In the genomic region with DNA sequence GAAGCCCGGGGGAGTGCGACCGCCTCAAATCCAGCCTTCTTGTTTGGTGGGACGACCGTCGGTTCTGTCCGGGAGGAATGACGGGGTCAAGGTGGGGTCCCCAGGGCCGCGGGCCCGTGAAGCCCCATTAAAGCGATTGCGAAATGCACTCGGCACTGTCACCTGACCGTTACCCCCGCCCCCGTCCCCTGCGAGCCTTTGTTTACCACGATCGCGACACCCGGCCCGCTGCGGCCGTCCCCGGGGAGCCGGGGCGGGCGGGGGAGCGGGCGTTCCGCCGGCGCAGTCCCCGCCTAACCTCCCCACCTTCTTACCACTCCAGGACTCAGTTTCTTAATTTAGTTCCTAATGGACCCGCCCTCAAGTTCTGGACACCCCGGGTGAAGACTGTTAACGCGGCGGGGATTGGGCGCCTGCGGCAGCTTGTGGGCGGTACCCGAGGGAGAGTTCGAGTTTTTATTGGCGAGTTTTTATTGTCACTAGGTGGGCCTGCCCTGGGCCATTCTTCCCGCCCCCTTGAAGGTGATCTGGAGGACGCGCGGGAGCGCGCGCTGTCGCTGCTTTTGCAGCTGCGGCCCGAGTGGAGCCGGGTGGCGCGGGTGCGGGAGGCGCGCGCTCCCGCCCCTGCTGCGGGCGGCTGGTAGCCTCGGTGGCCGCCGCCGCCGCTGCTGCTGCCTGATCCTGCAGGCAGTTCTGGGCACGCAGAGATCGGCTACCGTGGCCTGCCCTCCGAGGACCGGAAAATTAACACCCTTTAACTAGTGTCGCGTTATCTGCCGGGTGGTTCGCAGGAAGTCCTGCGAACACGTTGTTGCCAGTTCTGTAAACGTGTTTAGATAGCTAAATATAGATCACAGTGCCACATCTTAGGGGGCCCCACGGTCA, we compare ENCODE assay signal across 8 cellular contexts. TPM values are rescaled to one million over a fixed set of nuclear protein-coding genes. Genes with fewer than 3 reads are reported as not detected.
A peak's percentile ranks its signal among the peaks of the same experiment; 100 is the strongest.
DNase-seq lines count a peak whose midpoint lies in the region; ATAC-seq and TF ChIP-seq lines count a peak whose summit lies in the region.

No MANE protein-coding gene starts in this region.

- no peak for TF ChIP-seq CTCF in CD4-positive, alpha-beta T cell (IDR thresholded peaks at IDR 0.05)
- peak in 18 of 56 donors; percentile 2 to 38 (median 20) for TF ChIP-seq CTCF in dorsolateral prefrontal cortex (IDR thresholded peaks at IDR 0.05 in 54 of 56, conservative IDR thresholded peaks at IDR 0.05 in 2 of 56; ENCODE audit: low read depth in 1 of 56, partially characterized antibody in 56 of 56)
- TF ChIP-seq CTCF in liver (IDR thresholded peaks at IDR 0.05; ENCODE audit: low read depth, low read length, missing input control), result no peak

- POLR2A ChIA-PET in CD4-positive, alpha-beta T cell (lab: Charles Lee), result interaction anchor here (0.6 to 3.3 kb wide), 34 partner anchors 9 to 1949 kb away, joined by 3 to 104 read pairs (median 4); a partner anchor contains a TSS
- POLR2A ChIA-PET in activated CD4-positive, alpha-beta memory T cell treated with anti-CD3 and anti-CD28 coated beads for 36 hours (lab: Charles Lee), result interaction anchor here (0.9 to 4.5 kb wide), 7 partner anchors 59 to 188 kb away, joined by 3 to 49 read pairs (median 6); a partner anchor contains a TSS

- no peaks in the 10 kb centered on the region for H3K9me3 Mint-ChIP-seq in CD4-positive, alpha-beta T cell
- no peaks in the 10 kb centered on the region for H3K9me3 Mint-ChIP-seq in activated CD4-positive, alpha-beta memory T cell treated with anti-CD3 and anti-CD28 coated beads for 36 hours

- peaks cover 1 to 22% (median 12%) of the 10 kb centered on the region in 4 donors for H3K4me1 ChIP-seq in liver (ENCODE audit: control insufficient read depth in 4 of 4, insufficient read depth in 4 of 4, low read length in 3 of 4)

- DNase-seq in CD4-positive, alpha-beta T cell, result peak; percentile 75 to 89 (median 86)
- DNase-seq in NCI-H82 (lab: John Stamatoyannopoulos, UW) (peak; percentile 99), dorsolateral prefrontal cortex (peak; percentile 84 to 97 (median 96))
- DNase-seq in activated CD4-positive, alpha-beta memory T cell treated with anti-CD3 and anti-CD28 coated beads for 36 hours, result peak; percentile 96
- peak; percentile 91 for DNase-seq in stimulated activated CD4-positive, alpha-beta T cell treated with anti-CD3 and anti-CD28 coated beads, Interleukin-4, amount 100 ng/mL, for 1 hour

- ATAC-seq in CD4-positive, alpha-beta T cell (ENCODE audit: poor library complexity), result peak; percentile 76
- ATAC-seq in GM19452 (IDR thresholded peaks at IDR 0.05; ENCODE audit: unreplicated experiment) (peak; percentile 79), HG03575 (IDR thresholded peaks at IDR 0.05; ENCODE audit: extremely low read depth, insufficient number of reproducible peaks, low FRiP score, unreplicated experiment) (peak; percentile 74)

- peaks cover 44% of the 10 kb centered on the region for H3K4me1 Mint-ChIP-seq in CD4-positive, alpha-beta T cell (ENCODE audit: low read depth)
- H3K4me1 Mint-ChIP-seq in activated CD4-positive, alpha-beta memory T cell treated with anti-CD3 and anti-CD28 coated beads for 36 hours (ENCODE audit: low read depth), result peaks cover 28% of the 10 kb centered on the region

- H3K27ac Mint-ChIP-seq in CD4-positive, alpha-beta T cell, result peak overlapping the region; percentile 98
- H3K27ac Mint-ChIP-seq in activated CD4-positive, alpha-beta memory T cell treated with anti-CD3 and anti-CD28 coated beads for 36 hours, result peak overlapping the region; percentile 88

- TF ChIP-seq RAD21 in liver (IDR thresholded peaks at IDR 0.05), result no peak

- CTCF ChIA-PET in CD4-positive, alpha-beta T cell (lab: Charles Lee), result interaction anchor here (0.7 to 1.4 kb wide), 4 partner anchors 10 to 248 kb away, joined by 3 to 5 read pairs (median 4); a partner anchor contains a TSS
- CTCF ChIA-PET in activated CD4-positive, alpha-beta memory T cell treated with anti-CD3 and anti-CD28 coated beads for 36 hours (lab: Charles Lee), result interaction anchor here (0.9 to 1.7 kb wide), 8 partner anchors 9 to 378 kb away, joined by 3 to 6 read pairs (median 4); a partner anchor contains a TSS

- H3K9ac ChIP-seq in liver (ENCODE audit: low read depth in 1 of 2, low read length in 2 of 2), result peak overlapping the region; percentile 92 to 93

- peak overlapping the region; percentile 99 for H3K27ac ChIP-seq in CD4-positive, alpha-beta T cell (ENCODE audit: low read depth, low read length)
- H3K27ac ChIP-seq in dorsolateral prefrontal cortex (peak overlapping the region; percentile 94 to 100 (median 100)), liver (ENCODE audit: low read depth in 1 of 2, low read length in 2 of 2) (peak overlapping the region; percentile 99 to 100)

- no peaks in the 10 kb centered on the region for H3K36me3 ChIP-seq in liver (ENCODE audit: control insufficient read depth in 4 of 4, insufficient read depth in 3 of 4, low read depth in 1 of 4, low read length in 3 of 4)

- H3K36me3 Mint-ChIP-seq in CD4-positive, alpha-beta T cell (ENCODE audit: low read depth), result peaks cover 9% of the 10 kb centered on the region
- no peaks in the 10 kb centered on the region for H3K36me3 Mint-ChIP-seq in activated CD4-positive, alpha-beta memory T cell treated with anti-CD3 and anti-CD28 coated beads for 36 hours

- intact Hi-C loops in CD4-positive, alpha-beta T cell (cut with DNase I, micrococcal nuclease), result loop anchor here (1.0 to 10.0 kb wide), 9 partner anchors 60 to 842 kb away; a partner anchor contains a TSS
- intact Hi-C loops in activated CD4-positive, alpha-beta memory T cell treated with anti-CD3 and anti-CD28 coated beads for 36 hours (cut with micrococcal nuclease), result loop anchor here (1.0 to 5.0 kb wide), 10 partner anchors 44 to 1176 kb away; a partner anchor contains a TSS
- intact Hi-C loops in dorsolateral prefrontal cortex (cut with DNase I), result loop anchor here (1.0 to 10.0 kb wide), 5 partner anchors 61 to 191 kb away; a partner anchor contains a TSS

- no peaks in the 10 kb centered on the region for H3K27me3 ChIP-seq in CD4-positive, alpha-beta T cell (ENCODE audit: control insufficient read depth, insufficient read depth, low read length)
- H3K27me3 ChIP-seq in dorsolateral prefrontal cortex (no peaks in the 10 kb centered on the region), liver (ENCODE audit: control insufficient read depth in 4 of 4, insufficient read depth in 4 of 4, low read length in 3 of 4) (no peaks in the 10 kb centered on the region)

- no peaks in the 10 kb centered on the region for H3K27me3 Mint-ChIP-seq in CD4-positive, alpha-beta T cell
- no peaks in the 10 kb centered on the region for H3K27me3 Mint-ChIP-seq in activated CD4-positive, alpha-beta memory T cell treated with anti-CD3 and anti-CD28 coated beads for 36 hours

- H3K4me3 Mint-ChIP-seq in CD4-positive, alpha-beta T cell, result peak overlapping the region; percentile 100
- peak overlapping the region; percentile 92 for H3K4me3 Mint-ChIP-seq in activated CD4-positive, alpha-beta memory T cell treated with anti-CD3 and anti-CD28 coated beads for 36 hours

- H3K4me3 ChIP-seq in dorsolateral prefrontal cortex, result peak overlapping the region; percentile 76 to 100 (median 99)
- H3K4me3 ChIP-seq in liver (ENCODE audit: low read depth in 1 of 3, low read length in 3 of 3), result peak overlapping the region; percentile 91 to 99 (median 95)

- under 1% methylated on average over 84 of the region's 84 CpGs for WGBS in liver

- no peaks in the 10 kb centered on the region for H3K9me3 ChIP-seq in CD4-positive, alpha-beta T cell (ENCODE audit: control insufficient read depth, low read length)
- no peaks in the 10 kb centered on the region for H3K9me3 ChIP-seq in liver (ENCODE audit: control insufficient read depth in 4 of 4, low read length in 3 of 4)

TF ChIP-seq in liver, 16 proteins besides CTCF, POLR2A, EP300 and RAD21 (continues in another document):
- TF ChIP-seq YY1 (IDR thresholded peaks at IDR 0.05), result peak; percentile 77
- TF ChIP-seq, protein P1, sequence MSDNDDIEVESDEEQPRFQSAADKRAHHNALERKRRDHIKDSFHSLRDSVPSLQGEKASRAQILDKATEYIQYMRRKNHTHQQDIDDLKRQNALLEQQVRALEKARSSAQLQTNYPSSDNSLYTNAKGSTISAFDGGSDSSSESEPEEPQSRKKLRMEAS (IDR thresholded peaks at IDR 0.05), result peak; percentile 68
- TF ChIP-seq FOXA2 (IDR thresholded peaks at IDR 0.05), result no peak
- TF ChIP-seq, protein P2, sequence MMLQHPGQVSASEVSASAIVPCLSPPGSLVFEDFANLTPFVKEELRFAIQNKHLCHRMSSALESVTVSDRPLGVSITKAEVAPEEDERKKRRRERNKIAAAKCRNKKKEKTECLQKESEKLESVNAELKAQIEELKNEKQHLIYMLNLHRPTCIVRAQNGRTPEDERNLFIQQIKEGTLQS (IDR thresholded peaks at IDR 0.05), result no peak
- TF ChIP-seq, protein P3, sequence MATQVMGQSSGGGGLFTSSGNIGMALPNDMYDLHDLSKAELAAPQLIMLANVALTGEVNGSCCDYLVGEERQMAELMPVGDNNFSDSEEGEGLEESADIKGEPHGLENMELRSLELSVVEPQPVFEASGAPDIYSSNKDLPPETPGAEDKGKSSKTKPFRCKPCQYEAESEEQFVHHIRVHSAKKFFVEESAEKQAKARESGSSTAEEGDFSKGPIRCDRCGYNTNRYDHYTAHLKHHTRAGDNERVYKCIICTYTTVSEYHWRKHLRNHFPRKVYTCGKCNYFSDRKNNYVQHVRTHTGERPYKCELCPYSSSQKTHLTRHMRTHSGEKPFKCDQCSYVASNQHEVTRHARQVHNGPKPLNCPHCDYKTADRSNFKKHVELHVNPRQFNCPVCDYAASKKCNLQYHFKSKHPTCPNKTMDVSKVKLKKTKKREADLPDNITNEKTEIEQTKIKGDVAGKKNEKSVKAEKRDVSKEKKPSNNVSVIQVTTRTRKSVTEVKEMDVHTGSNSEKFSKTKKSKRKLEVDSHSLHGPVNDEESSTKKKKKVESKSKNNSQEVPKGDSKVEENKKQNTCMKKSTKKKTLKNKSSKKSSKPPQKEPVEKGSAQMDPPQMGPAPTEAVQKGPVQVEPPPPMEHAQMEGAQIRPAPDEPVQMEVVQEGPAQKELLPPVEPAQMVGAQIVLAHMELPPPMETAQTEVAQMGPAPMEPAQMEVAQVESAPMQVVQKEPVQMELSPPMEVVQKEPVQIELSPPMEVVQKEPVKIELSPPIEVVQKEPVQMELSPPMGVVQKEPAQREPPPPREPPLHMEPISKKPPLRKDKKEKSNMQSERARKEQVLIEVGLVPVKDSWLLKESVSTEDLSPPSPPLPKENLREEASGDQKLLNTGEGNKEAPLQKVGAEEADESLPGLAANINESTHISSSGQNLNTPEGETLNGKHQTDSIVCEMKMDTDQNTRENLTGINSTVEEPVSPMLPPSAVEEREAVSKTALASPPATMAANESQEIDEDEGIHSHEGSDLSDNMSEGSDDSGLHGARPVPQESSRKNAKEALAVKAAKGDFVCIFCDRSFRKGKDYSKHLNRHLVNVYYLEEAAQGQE (IDR thresholded peaks at IDR 0.05), result peak; percentile 58
- TF ChIP-seq EGR1 (IDR thresholded peaks at IDR 0.05; ENCODE audit: low read depth in 2 of 2), result peak; percentile 51 to 63

RNA-seq across cellular contexts. Expression of a gene that starts 1.0 kb away (rescaled TPM):
- 100 to 1,000 TPM; 190 to 191 TPM for total RNA-seq in CD4-positive, alpha-beta T cell
- 10 to 100 TPM; 15.6 to 19.5 TPM for total RNA-seq in activated CD4-positive, alpha-beta memory T cell treated with anti-CD3 and anti-CD28 coated beads for 36 hours
- total RNA-seq in dorsolateral prefrontal cortex (100 to 1,000 TPM; 171 to 344 (median 241) TPM), liver (10 to 100 TPM; 20.6 to 81.8 TPM)
- 10 to 100 TPM in 1 of 2 donors, 1 to 10 TPM in 1; 6.4 to 16.2 TPM for polyA plus RNA-seq in liver

Comparison
In these comparisons a context has a peak if more than half of its experiments do, and no peak if none do; other contexts are left out.
1. Peak in every context shown above with its lines: DNase-seq, ATAC-seq, H3K4me3 ChIP-seq and H3K27ac ChIP-seq.